19 cellular contexts compared by ENCODE assay signal in genomic region chr14:52153939-52154338, GRCh38.
DNase-seq lines count a peak whose midpoint lies in the region; ATAC-seq and TF ChIP-seq lines count a peak whose summit lies in the region.
"Had no signal": no experiment of that assay in that cellular context is flagged by ENCODE, and none has a peak within 500 bp of the region (broad histone marks: within the 10 kb centered on the region; RNA-seq: fewer than 3 reads in every experiment).

No MANE protein-coding gene starts in this region.

- peaks cover 4% of the 10 kb centered on the region for H3K36me3 Mint-ChIP-seq in T-helper 17 cell (ENCODE audit: low read depth)
- H3K36me3 Mint-ChIP-seq in natural killer cell: no peaks in the 10 kb centered on the region
- H3K36me3 Mint-ChIP-seq: type B pancreatic cell had no signal

- peaks cover 11% of the 10 kb centered on the region for H3K9me3 ChIP-seq in KOPT-K1 (ENCODE audit: insufficient read depth, low read length, poor library complexity, severe bottlenecking)
- no peaks in the 10 kb centered on the region for H3K9me3 ChIP-seq in T-helper 17 cell (ENCODE audit: control insufficient read depth, low read length, poor library complexity, severe bottlenecking)
- H3K9me3 ChIP-seq: body of pancreas, HAP-1, left lung, psoas muscle, stomach had no signal

- peak overlapping the region; percentile 85 for H3K27ac ChIP-seq in KOPT-K1 (ENCODE audit: low read depth, low read length, poor library complexity, severe bottlenecking)
- H3K27ac ChIP-seq: body of pancreas, left lung, psoas muscle, stomach had no signal

- intact Hi-C loops in natural killer cell (cut with micrococcal nuclease): no loop called here

- ATAC-seq in T-helper 17 cell (no peak), natural killer cell (no peak), HG02870 (IDR thresholded peaks at IDR 0.05; ENCODE audit: unreplicated experiment) (no peak)
- ATAC-seq: activated CD4-positive, CD25-positive, alpha-beta regulatory T cell treated with anti-CD3 and anti-CD28 coated beads, Interleukin-2, amount 50 U/mL, for 24 hours; activated naive CD4-positive, alpha-beta T cell treated with anti-CD3 and anti-CD28 coated beads, Interleukin-2, amount 50 U/mL, for 72 hours; body of pancreas; left lung; psoas muscle; SK-N-SH treated with all-trans-retinoic acid at 6 μM for 48 hours had no signal

- no peaks in the 10 kb centered on the region for H3K27me3 Mint-ChIP-seq in T-helper 17 cell
- H3K27me3 Mint-ChIP-seq in natural killer cell (ENCODE audit: low read depth in 2 of 2): no peaks in the 10 kb centered on the region

- no peak for TF ChIP-seq CTCF in natural killer cell (IDR thresholded peaks at IDR 0.05)

- H3K4me1 Mint-ChIP-seq in T-helper 17 cell: peaks cover 21% of the 10 kb centered on the region
- H3K4me1 Mint-ChIP-seq in natural killer cell: peaks cover 91% of the 10 kb centered on the region in 2 donors

- DNase-seq in NCI-H146 treated with DMSO at 0.1 percent for 48 hours (lab: John Stamatoyannopoulos, UW; ENCODE audit: unreplicated experiment) (peak; percentile 14), T-helper 17 cell (no peak), natural killer cell (no peak), SIG-M5 treated with dmso at 0.1 percent for 504 hours (lab: John Stamatoyannopoulos, UW; ENCODE audit: unreplicated experiment) (no peak)
- DNase-seq in stimulated activated CD4-positive, alpha-beta T cell treated with anti-CD3 and anti-CD28 coated beads, Interleukin-1b, Interleukin-23, amount 100 ng/mL, for 48 hours: no peak
- DNase-seq: activated T-cell treated with anti-CD3 and anti-CD28 coated beads, Interleukin-2, amount 50 U/mL, for 4 hours; body of pancreas; left lung; midbrain; NCI-H1694 treated with DMSO at 0.1 percent for 48 hours; psoas muscle; stomach had no signal

- H3K4me3 Mint-ChIP-seq in T-helper 17 cell (no peak overlapping the region), natural killer cell (peak overlapping the region; percentile 82)
- H3K4me3 Mint-ChIP-seq: type B pancreatic cell had no signal

- H3K9me3 Mint-ChIP-seq in natural killer cell: peaks cover 0 to 4% of the 10 kb centered on the region in 2 donors
- H3K9me3 Mint-ChIP-seq: activated T-cell treated with anti-CD3 and anti-CD28 coated beads, Interleukin-2, amount 50 U/mL, for 4 hours; type B pancreatic cell had no signal

- no peaks in the 10 kb centered on the region; the same call in 1 of the 2 replicates for H3K36me3 ChIP-seq in KOPT-K1 (ENCODE audit: insufficient read depth, low read length)
- H3K36me3 ChIP-seq: HAP-1, left lung, stomach had no signal

- peak overlapping the region; percentile 51 for H3K27ac Mint-ChIP-seq in T-helper 17 cell
- H3K27ac Mint-ChIP-seq in natural killer cell: peak overlapping the region; percentile 86 to 90
- H3K27ac Mint-ChIP-seq: activated naive CD4-positive, alpha-beta T cell treated with anti-CD3 and anti-CD28 coated beads, Interleukin-2, amount 50 U/mL, for 72 hours; type B pancreatic cell had no signal
